In genomic region chr22:46546466-46547178, GRCh38 we compare ENCODE assay signal across 11 cellular contexts. TPM values are rescaled to one million over a fixed set of nuclear protein-coding genes. Genes with fewer than 3 reads are reported as not detected.
DNase-seq lines count a peak whose midpoint lies in the region; TF ChIP-seq lines count a peak whose summit lies in the region.
"Had no signal": no experiment of that assay in that cellular context is flagged by ENCODE, and none has a peak within 500 bp of the region (broad histone marks: within the 10 kb centered on the region; RNA-seq: fewer than 3 reads in every experiment).

No MANE protein-coding gene starts in this region.

- H3K79me2 ChIP-seq in ACC112 (ENCODE audit: control insufficient read depth, insufficient read depth, low read length, unreplicated experiment) = no peaks in the 10 kb centered on the region
- no peaks in the 10 kb centered on the region for H3K79me2 ChIP-seq in neural progenitor cell (ENCODE audit: low read depth)

- CTCF ChIA-PET in RWPE1 (lab: Yijun Ruan, JAX) = interaction anchor here (0.9 kb wide), 1 partner anchor 17 kb away, joined by 4 read pairs; no protein-coding TSS in a partner anchor

- H3K4me1 ChIP-seq in ACC112 (ENCODE audit: control insufficient read depth, insufficient read depth, low read length, unreplicated experiment) (peaks cover 14% of the 10 kb centered on the region), neural progenitor cell (peaks cover 11% of the 10 kb centered on the region)

- H3K4me1 Mint-ChIP-seq in neural progenitor cell = peaks cover 38% of the 10 kb centered on the region

- peak overlapping the region; percentile 74; the same call in 1 of the 2 replicates for H3K27ac ChIP-seq in ACC112 (ENCODE audit: low read depth, low read length)
- H3K27ac ChIP-seq in RWPE1 = peak overlapping the region; percentile 98
- no peak overlapping the region for H3K27ac ChIP-seq in neural progenitor cell

- POLR2A ChIA-PET in RWPE1 (lab: Yijun Ruan, JAX; ENCODE audit: low non-redundant PET) = no interaction called here

- no peaks in the 10 kb centered on the region for H3K27me3 ChIP-seq in ACC112 (ENCODE audit: insufficient read depth, low read length)
- no peaks in the 10 kb centered on the region for H3K27me3 ChIP-seq in neural progenitor cell

- peak overlapping the region; percentile 24 for H3K4me2 ChIP-seq in neural progenitor cell

- H3K9me3 ChIP-seq in neural progenitor cell (ENCODE audit: low read depth) = no peaks in the 10 kb centered on the region

- H3K4me3 ChIP-seq in ACC112 (ENCODE audit: low read depth, low read length) = no peak overlapping the region
- H3K4me3 ChIP-seq in foreskin fibroblast (ENCODE audit: low read depth in 1 of 2, low read length in 2 of 2) = no peak overlapping the region
- no peak overlapping the region for H3K4me3 ChIP-seq in neural progenitor cell

- no peaks in the 10 kb centered on the region for H3K9me3 Mint-ChIP-seq in neural progenitor cell
- H3K9me3 Mint-ChIP-seq: activated B cell treated with CpG ODN at 0.5 μM for 24 hours had no signal

- H3K27me3 Mint-ChIP-seq in neural progenitor cell (ENCODE audit: insufficient read depth, low read depth) = peaks cover 10% of the 10 kb centered on the region

- H3K27ac Mint-ChIP-seq in neural progenitor cell = no peak overlapping the region
- H3K27ac Mint-ChIP-seq: activated B cell treated with CpG ODN at 0.5 μM for 24 hours; activated naive CD8-positive, alpha-beta T cell had no signal

- no peaks in the 10 kb centered on the region for H3K36me3 Mint-ChIP-seq in neural progenitor cell
- H3K36me3 Mint-ChIP-seq: activated naive CD8-positive, alpha-beta T cell had no signal

- H3F3A ChIP-seq in neural progenitor cell (ENCODE audit: low read depth) = no peaks in the 10 kb centered on the region

- DNase-seq in RWPE1 (ENCODE audit: low spot score) (no peak), foreskin fibroblast (peak; percentile 54 to 57), neural progenitor cell (ENCODE audit: low spot score) (peak; percentile 17), activated gamma-delta T cell treated with Interleukin-2 at 50 U/mL for 16 hours (no peak), cerebellar nuclear complex (lab: John Stamatoyannopoulos, UW) (no peak), NOMO-1 treated with dmso at 0.1 percent for 144 hours (lab: John Stamatoyannopoulos, UW; ENCODE audit: unreplicated experiment) (no peak)
- DNase-seq in effector CD8-positive, alpha-beta T cell (lab: John Stamatoyannopoulos, UW) = no peak
- DNase-seq: activated B cell treated with CpG ODN at 0.5 μM for 24 hours; stimulated activated naive CD4-positive, alpha-beta T cell had no signal

- no peaks in the 10 kb centered on the region for H3K36me3 ChIP-seq in ACC112 (ENCODE audit: insufficient read depth, low read length)
- no peaks in the 10 kb centered on the region for H3K36me3 ChIP-seq in neural progenitor cell

- TF ChIP-seq CTCF in RWPE1 (conservative IDR thresholded peaks at IDR 0.05; ENCODE audit: low read depth) = no peak
- no peak for TF ChIP-seq CTCF in foreskin fibroblast (IDR thresholded peaks at IDR 0.05; ENCODE audit: low read depth, low read length)
- TF ChIP-seq CTCF in neural progenitor cell (IDR thresholded peaks at IDR 0.05) = no peak

- H3K9ac ChIP-seq in neural progenitor cell = no peak overlapping the region

- no peaks in the 10 kb centered on the region for H4K20me1 ChIP-seq in neural progenitor cell (ENCODE audit: low read depth)

- H3K4me3 Mint-ChIP-seq in neural progenitor cell = no peak overlapping the region
- H3K4me3 Mint-ChIP-seq: activated B cell treated with CpG ODN at 0.5 μM for 24 hours; activated naive CD8-positive, alpha-beta T cell had no signal

- H2AFZ ChIP-seq in ACC112 (ENCODE audit: low read length, unreplicated experiment) = no peak overlapping the region
- H2AFZ ChIP-seq in neural progenitor cell (replicated peaks) = no peak overlapping the region

RNA-seq across cellular contexts. Expression of gene CELSR1, which starts 9.2 kb away (rescaled TPM):
- total RNA-seq in neural progenitor cell (ENCODE audit: low replicate concordance) = 12.3 and 18.0 TPM in 2 replicates

Comparison
In these comparisons a context has a peak if more than half of its experiments do, and no peak if none do; other contexts are left out.
1. DNase-seq: peak in foreskin fibroblast (2 of 2) and neural progenitor cell (single experiment); none in RWPE1 (single experiment), effector CD8-positive, alpha-beta T cell (single experiment), activated gamma-delta T cell treated with Interleukin-2 at 50 U/mL for 16 hours (single experiment), cerebellar nuclear complex (0 of 2) and NOMO-1 treated with dmso at 0.1 percent for 144 hours (single experiment).